16 cellular contexts compared by ENCODE assay signal in the genomic region with DNA sequence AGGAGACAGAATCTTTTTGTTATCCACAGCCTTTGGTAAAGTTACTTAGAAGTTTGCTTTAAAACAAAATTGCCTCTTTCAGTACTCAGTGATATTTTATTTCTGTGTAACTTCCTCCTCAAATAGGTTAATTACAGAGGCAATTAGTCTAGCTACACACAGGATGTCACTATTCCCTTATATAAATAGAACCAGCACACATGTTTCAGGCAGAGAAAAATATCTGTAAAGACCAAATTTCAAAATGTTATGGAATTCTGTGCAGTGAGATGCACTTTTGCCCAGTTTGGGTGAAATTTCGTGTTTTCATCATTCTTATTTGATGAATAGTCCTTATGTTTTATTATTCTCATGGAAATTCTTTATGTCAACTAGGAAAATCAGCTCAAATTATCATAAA.
DNase-seq lines count a peak whose midpoint lies in the region; FAIRE-seq and TF ChIP-seq lines count a peak whose summit lies in the region.
"Had no signal": no experiment of that assay in that cellular context is flagged by ENCODE, and none has a peak within 500 bp of the region (broad histone marks: within the 10 kb centered on the region; RNA-seq: fewer than 3 reads in every experiment).

No MANE protein-coding gene starts in this region.

- no peak overlapping the region for H3K4me2 ChIP-seq in astrocyte (ENCODE audit: low read length)

- H3K4me1 Mint-ChIP-seq in astrocyte (ENCODE audit: low read depth, unreplicated experiment) = peaks cover 10% of the 10 kb centered on the region
- no peaks in the 10 kb centered on the region for H3K4me1 Mint-ChIP-seq in CD4-positive, alpha-beta memory T cell
- H3K4me1 Mint-ChIP-seq in Caco-2 (ENCODE audit: low read depth, unreplicated experiment) = peaks cover 13% of the 10 kb centered on the region
- H3K4me1 Mint-ChIP-seq: activated CD4-positive, alpha-beta T cell treated with anti-CD3 and anti-CD28 coated beads, Interleukin-2, amount 10 ng/mL, durations not matched to agents 7 days and 5 days had no signal

- H3K27ac ChIP-seq in astrocyte (ENCODE audit: low read depth, low read length) (no peak overlapping the region), mesodermal cell (ENCODE audit: low read depth, low read length, severe bottlenecking) (peak overlapping the region; percentile 47), ascending aorta (no peak overlapping the region)
- H3K27ac ChIP-seq in CD4-positive, alpha-beta memory T cell (ENCODE audit: low read depth, low read length) = no peak overlapping the region
- H3K27ac ChIP-seq: GM23248, right atrium auricular region had no signal

- H3K9ac ChIP-seq in astrocyte (ENCODE audit: low read length) = no peak overlapping the region
- H3K9ac ChIP-seq: GM23248 had no signal

- no TSS peak for BruUV-seq in Caco-2 (replicated peaks; lab: Mats Ljungman, UMichigan)

- TF ChIP-seq CTCF in astrocyte (IDR thresholded peaks at IDR 0.05; ENCODE audit: insufficient read depth, low read depth, low read length) = no peak
- TF ChIP-seq CTCF in ascending aorta (IDR thresholded peaks at IDR 0.05) = peak in 1 of 3 experiments; percentile 8
- no peak for TF ChIP-seq CTCF in Caco-2 (IDR thresholded peaks at IDR 0.05; ENCODE audit: insufficient read depth in 1 of 2, low read depth in 1 of 2, low read length in 1 of 2, severe bottlenecking in 1 of 2, unreplicated experiment in 1 of 2)

- no peaks in the 10 kb centered on the region for H3K36me3 Mint-ChIP-seq in astrocyte (ENCODE audit: low read depth, unreplicated experiment)
- no peaks in the 10 kb centered on the region for H3K36me3 Mint-ChIP-seq in CD4-positive, alpha-beta memory T cell
- H3K36me3 Mint-ChIP-seq in Caco-2 (ENCODE audit: insufficient read depth, unreplicated experiment) = no peaks in the 10 kb centered on the region

- DNase-seq in EH (ENCODE audit: low read depth) (peak; percentile 12), MV-4-11 (lab: John Stamatoyannopoulos, UW) (peak; percentile 1), astrocyte (ENCODE audit: low read depth) (no peak), ascending aorta (ENCODE audit: low spot score in 2 of 2) (no peak), Caco-2 (no peak)
- no peak for DNase-seq in CD4-positive, alpha-beta memory T cell
- DNase-seq in stimulated activated naive CD4-positive, alpha-beta T cell (lab: John Stamatoyannopoulos, UW) = no peak
- DNase-seq: activated CD4-positive, alpha-beta T cell treated with anti-CD3 and anti-CD28 coated beads, Interleukin-2, amount 10 ng/mL, durations not matched to agents 7 days and 5 days; cerebellar nuclear complex; DMS79; GM23248; NCI-H2171 had no signal

- H3K27me3 ChIP-seq in astrocyte (ENCODE audit: insufficient read depth, low read length) = no peaks in the 10 kb centered on the region
- H3K27me3 ChIP-seq in CD4-positive, alpha-beta memory T cell (ENCODE audit: insufficient read depth, low read length) = no peaks in the 10 kb centered on the region
- H3K27me3 ChIP-seq in ascending aorta = no peaks in the 10 kb centered on the region
- H3K27me3 ChIP-seq in Caco-2 (replicated peaks; ENCODE audit: control insufficient read depth, insufficient read depth, low read length) = no peaks in the 10 kb centered on the region
- H3K27me3 ChIP-seq: right atrium auricular region had no signal

- H3K27ac Mint-ChIP-seq in astrocyte (ENCODE audit: unreplicated experiment) (peak overlapping the region; percentile 8), Caco-2 (ENCODE audit: unreplicated experiment) (no peak overlapping the region)
- no peak overlapping the region for H3K27ac Mint-ChIP-seq in CD4-positive, alpha-beta memory T cell
- H3K27ac Mint-ChIP-seq: activated CD4-positive, alpha-beta T cell treated with anti-CD3 and anti-CD28 coated beads, Interleukin-2, amount 10 ng/mL, durations not matched to agents 7 days and 5 days had no signal

- H3K4me3 ChIP-seq in astrocyte (ENCODE audit: insufficient read depth, low read depth, low read length) = no peak overlapping the region
- H3K4me3 ChIP-seq in mesodermal cell (ENCODE audit: extremely low read depth, insufficient read depth, low read length, poor library complexity, severe bottlenecking) = no peak overlapping the region
- H3K4me3 ChIP-seq in CD4-positive, alpha-beta memory T cell (ENCODE audit: low read length in 2 of 2) = no peak overlapping the region
- H3K4me3 ChIP-seq in ascending aorta = no peak overlapping the region
- H3K4me3 ChIP-seq in Caco-2 (ENCODE audit: low read depth, low read length) = no peak overlapping the region
- H3K4me3 ChIP-seq: GM23248, right atrium auricular region had no signal

- no peaks in the 10 kb centered on the region for H3K79me2 ChIP-seq in astrocyte (ENCODE audit: insufficient read depth, low read length)

- H2AFZ ChIP-seq in astrocyte (ENCODE audit: low read depth, low read length) = no peak overlapping the region
- H2AFZ ChIP-seq: GM23248 had no signal

- no peak overlapping the region for H3K4me3 Mint-ChIP-seq in astrocyte (ENCODE audit: unreplicated experiment)
- H3K4me3 Mint-ChIP-seq in CD4-positive, alpha-beta memory T cell = no peak overlapping the region
- H3K4me3 Mint-ChIP-seq in Caco-2 (ENCODE audit: unreplicated experiment) = no peak overlapping the region
- H3K4me3 Mint-ChIP-seq: activated CD4-positive, alpha-beta T cell treated with anti-CD3 and anti-CD28 coated beads, Interleukin-2, amount 10 ng/mL, durations not matched to agents 7 days and 5 days; nephron had no signal

- POLR2A ChIA-PET in CD4-positive, alpha-beta memory T cell (lab: Charles Lee; ENCODE audit: partially characterized antibody) = no interaction called here
- POLR2A ChIA-PET in Caco-2 (lab: Charles Lee) = no interaction called here

- H3K4me1 ChIP-seq in astrocyte (ENCODE audit: insufficient read depth, low read length) (no peaks in the 10 kb centered on the region), mesodermal cell (ENCODE audit: control insufficient read depth, insufficient read depth, low read length, poor library complexity, severe bottlenecking) (peaks cover 5% of the 10 kb centered on the region), ascending aorta (peaks cover 0 to 12% of the 10 kb centered on the region in 2 donors), Caco-2 (no peaks in the 10 kb centered on the region)
- no peaks in the 10 kb centered on the region for H3K4me1 ChIP-seq in CD4-positive, alpha-beta memory T cell (ENCODE audit: insufficient read depth, low read length)
- H3K4me1 ChIP-seq: right atrium auricular region had no signal

- H3K27me3 Mint-ChIP-seq in astrocyte (ENCODE audit: low read depth, unreplicated experiment) (no peaks in the 10 kb centered on the region), Caco-2 (ENCODE audit: insufficient read depth, unreplicated experiment) (no peaks in the 10 kb centered on the region)
- H3K27me3 Mint-ChIP-seq in CD4-positive, alpha-beta memory T cell = peaks cover 0 to 2% of the 10 kb centered on the region in 2 donors
- H3K27me3 Mint-ChIP-seq: activated CD4-positive, alpha-beta T cell treated with anti-CD3 and anti-CD28 coated beads, Interleukin-2, amount 10 ng/mL, durations not matched to agents 7 days and 5 days had no signal

- intact Hi-C loops in CD4-positive, alpha-beta memory T cell (cut with micrococcal nuclease) = no loop called here
- intact Hi-C loops in ascending aorta (cut with DNase I) (no loop called here), Caco-2 (cut with micrococcal nuclease; ENCODE audit: unreplicated experiment) (loop anchor here (10.0 kb wide), 2 partner anchors 235 to 415 kb away; no protein-coding TSS in a partner anchor)

- FAIRE-seq in astrocyte (lab: Jason Lieb, UNC) = no peak
- FAIRE-seq: frontal cortex had no signal

- whole genome bisulfite sequencing in mesodermal cell (ENCODE audit: insufficient coverage in 2 of 2), 2 experiments = no CpG with 5 or more reads among the region's 1 CpG

- H4K20me1 ChIP-seq in astrocyte (ENCODE audit: insufficient read depth, low read length) = no peaks in the 10 kb centered on the region

- H3K36me3 ChIP-seq in astrocyte (ENCODE audit: insufficient read depth, low read length) (no peaks in the 10 kb centered on the region), mesodermal cell (ENCODE audit: control insufficient read depth, insufficient read depth, low read length) (no peaks in the 10 kb centered on the region), ascending aorta (no peaks in the 10 kb centered on the region), Caco-2 (ENCODE audit: control insufficient read depth, insufficient read depth, low read length) (no peaks in the 10 kb centered on the region)
- H3K36me3 ChIP-seq in CD4-positive, alpha-beta memory T cell (ENCODE audit: insufficient read depth, low read length) = no peaks in the 10 kb centered on the region
- H3K36me3 ChIP-seq: right atrium auricular region had no signal

- H3K9me3 Mint-ChIP-seq in astrocyte (ENCODE audit: unreplicated experiment) (no peaks in the 10 kb centered on the region), Caco-2 (ENCODE audit: unreplicated experiment) (no peaks in the 10 kb centered on the region)
- H3K9me3 Mint-ChIP-seq in CD4-positive, alpha-beta memory T cell = no peaks in the 10 kb centered on the region
- H3K9me3 Mint-ChIP-seq: activated CD4-positive, alpha-beta T cell treated with anti-CD3 and anti-CD28 coated beads, Interleukin-2, amount 10 ng/mL, durations not matched to agents 7 days and 5 days; nephron had no signal

- no peaks in the 10 kb centered on the region for H3K9me3 ChIP-seq in astrocyte (ENCODE audit: insufficient read depth, low read depth, low read length)
- no peaks in the 10 kb centered on the region for H3K9me3 ChIP-seq in mesodermal cell (ENCODE audit: control insufficient read depth, low read length)
- no peaks in the 10 kb centered on the region for H3K9me3 ChIP-seq in CD4-positive, alpha-beta memory T cell (ENCODE audit: control insufficient read depth in 1 of 2, low read length in 2 of 2)
- H3K9me3 ChIP-seq in ascending aorta = no peaks in the 10 kb centered on the region
- H3K9me3 ChIP-seq in Caco-2 = no peaks in the 10 kb centered on the region
- H3K9me3 ChIP-seq: right atrium auricular region had no signal

- CTCF ChIA-PET in CD4-positive, alpha-beta memory T cell (lab: Charles Lee; ENCODE audit: partially characterized antibody) = no interaction called here
- CTCF ChIA-PET in Caco-2 (lab: Charles Lee) = interaction anchor here (0.6 kb wide), 1 partner anchor 123 kb away, joined by 3 read pairs; no protein-coding TSS in a partner anchor

Comparison
In these comparisons a context has a peak if more than half of its experiments do, and no peak if none do; other contexts are left out.
1. DNase-seq: peak in EH (single experiment) and MV-4-11 (single experiment); none in astrocyte (single experiment), CD4-positive, alpha-beta memory T cell (0 of 5), stimulated activated naive CD4-positive, alpha-beta T cell (0 of 6), ascending aorta (0 of 2) and Caco-2 (0 of 2).